8 cellular contexts compared by ENCODE assay signal in the genomic region with DNA sequence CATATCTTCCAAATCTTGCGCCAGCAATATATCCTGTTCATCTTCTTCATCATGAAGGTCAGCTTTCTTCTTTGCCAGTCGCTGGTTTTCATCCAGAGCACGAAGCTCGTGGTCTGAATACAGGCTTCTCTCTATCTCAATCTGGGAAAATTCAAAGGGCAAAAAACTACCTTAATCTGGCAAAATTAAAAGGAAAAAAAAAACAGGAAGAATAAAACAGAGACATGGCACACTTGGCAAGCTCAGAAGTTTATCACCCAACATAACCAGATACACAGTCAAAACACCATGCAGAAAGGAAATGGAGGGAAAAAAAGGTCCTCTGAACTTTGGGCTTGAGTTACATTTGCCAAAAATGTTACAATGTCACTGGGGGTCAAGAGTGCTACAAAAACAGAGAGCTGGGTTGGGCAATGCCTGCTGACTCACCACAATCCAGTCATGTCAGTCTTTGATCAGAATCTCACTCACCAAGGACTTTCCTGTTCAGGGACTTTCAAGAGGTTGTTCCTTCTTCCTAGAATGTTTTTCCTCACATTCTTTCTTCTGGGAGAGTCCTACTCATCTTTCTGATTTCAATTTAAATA. TPM values are rescaled to one million over a fixed set of nuclear protein-coding genes. Genes with fewer than 3 reads are reported as not detected.
A peak's percentile ranks its signal among the peaks of the same experiment; 100 is the strongest.
DNase-seq lines count a peak whose midpoint lies in the region; ATAC-seq and TF ChIP-seq lines count a peak whose summit lies in the region.

No MANE protein-coding gene starts in this region.

- H2AFZ ChIP-seq in MM.1S (ENCODE audit: low read length) = no peak overlapping the region

- peak; percentile 51 to 70 for ATAC-seq in natural killer cell treated with Interleukin-12 subunit alpha and Interleukin-12 subunit beta and Interleukin-15 and Interleukin-18, amount 100 ng/mL, for 72 hours
- no peak for ATAC-seq in GM19397 (IDR thresholded peaks at IDR 0.05; ENCODE audit: unreplicated experiment)
- ATAC-seq in HG02588 (IDR thresholded peaks at IDR 0.05; ENCODE audit: unreplicated experiment) = no peak
- no peak for ATAC-seq in GM21447 (IDR thresholded peaks at IDR 0.05; ENCODE audit: unreplicated experiment)

- peak; percentile 77 for DNase-seq in EL
- no peak for DNase-seq in MM.1S
- DNase-seq in cardiac fibroblast (ENCODE audit: low read depth in 2 of 2) = peak; percentile 53 to 67
- no peak for DNase-seq in natural killer cell treated with Interleukin-12 subunit alpha and Interleukin-12 subunit beta and Interleukin-15 and Interleukin-18, amount 100 ng/mL, for 72 hours (ENCODE audit: low spot score)
- DNase-seq in SK-N-DZ (ENCODE audit: low spot score) = no peak

- H3K9me3 ChIP-seq in MM.1S (replicated peaks; ENCODE audit: insufficient read depth, low read length) = no peaks in the 10 kb centered on the region

- no peaks in the 10 kb centered on the region for H4K20me1 ChIP-seq in MM.1S (ENCODE audit: insufficient read depth, low read length)

- H3K27ac ChIP-seq in MM.1S (ENCODE audit: low read length) = no peak overlapping the region

- H3K4me1 Mint-ChIP-seq in natural killer cell treated with Interleukin-12 subunit alpha and Interleukin-12 subunit beta and Interleukin-15 and Interleukin-18, amount 100 ng/mL, for 72 hours (ENCODE audit: low read depth in 2 of 2) = peaks cover 21 to 29% of the 10 kb centered on the region in 2 donors

- H3K27me3 ChIP-seq in MM.1S (replicated peaks; ENCODE audit: insufficient read depth, low read length) = no peaks in the 10 kb centered on the region

- no peak for TF ChIP-seq CTCF in MM.1S (IDR thresholded peaks at IDR 0.05; ENCODE audit: low read length)
- TF ChIP-seq CTCF in cardiac fibroblast (IDR thresholded peaks at IDR 0.05; ENCODE audit: low read depth, low read length) = no peak

- peaks cover 11% of the 10 kb centered on the region for H3K4me1 ChIP-seq in MM.1S (ENCODE audit: low read length)

- H3K79me2 ChIP-seq in MM.1S (ENCODE audit: low read length) = peaks cover 57% of the 10 kb centered on the region

- peaks cover 30% of the 10 kb centered on the region for H3K36me3 Mint-ChIP-seq in natural killer cell treated with Interleukin-12 subunit alpha and Interleukin-12 subunit beta and Interleukin-15 and Interleukin-18, amount 100 ng/mL, for 72 hours

- H3K36me3 ChIP-seq in MM.1S (replicated peaks; ENCODE audit: insufficient read depth, low read length) = peaks cover 7% of the 10 kb centered on the region; the same call in 1 of the 2 replicates

- no peaks in the 10 kb centered on the region for H3F3A ChIP-seq in MM.1S (ENCODE audit: insufficient read depth, low read length)

- H3K9me2 ChIP-seq in MM.1S (replicated peaks; ENCODE audit: insufficient read depth, low read length) = no peaks in the 10 kb centered on the region

- no peak overlapping the region for H3K4me3 Mint-ChIP-seq in natural killer cell treated with Interleukin-12 subunit alpha and Interleukin-12 subunit beta and Interleukin-15 and Interleukin-18, amount 100 ng/mL, for 72 hours

- H3K4me3 ChIP-seq in MM.1S (ENCODE audit: low read length) (0 out of 2 replicates have a peak overlapping the region, but pooled peaks have one; percentile 89), cardiac fibroblast (replicated peaks in 1 of 2; ENCODE audit: low read depth in 2 of 2, low read length in 2 of 2) (no peak overlapping the region)

- peak overlapping the region; percentile 88 for H3K4me2 ChIP-seq in MM.1S (ENCODE audit: low read depth, low read length)

- H3K27ac Mint-ChIP-seq in natural killer cell treated with Interleukin-12 subunit alpha and Interleukin-12 subunit beta and Interleukin-15 and Interleukin-18, amount 100 ng/mL, for 72 hours = peak overlapping the region; percentile 92 to 93

- no peaks in the 10 kb centered on the region for H3K27me3 Mint-ChIP-seq in natural killer cell treated with Interleukin-12 subunit alpha and Interleukin-12 subunit beta and Interleukin-15 and Interleukin-18, amount 100 ng/mL, for 72 hours

- peak overlapping the region; percentile 77; the same call in 1 of the 2 replicates for H3K9ac ChIP-seq in MM.1S (ENCODE audit: low read length)

- H3K9me3 Mint-ChIP-seq in natural killer cell treated with Interleukin-12 subunit alpha and Interleukin-12 subunit beta and Interleukin-15 and Interleukin-18, amount 100 ng/mL, for 72 hours = no peaks in the 10 kb centered on the region

RNA-seq across cellular contexts. Expression of a gene that starts 1.5 kb away (rescaled TPM):
- total RNA-seq in natural killer cell treated with Interleukin-12 subunit alpha and Interleukin-12 subunit beta and Interleukin-15 and Interleukin-18, amount 100 ng/mL, for 72 hours = 10 to 100 TPM; 32.0 to 40.4 TPM
- 47.1 and 49.0 TPM in 2 replicates for polyA plus RNA-seq in SK-N-DZ (2014; cell fraction: cytosol; rRNA removed)
- polyA plus RNA-seq in SK-N-DZ (2014; cell fraction: nucleus; rRNA removed) = 51.0 and 52.9 TPM in 2 replicates

RNA-seq across cellular contexts. Expression of a gene that starts 1.8 kb away (rescaled TPM):
- 10 to 100 TPM; 58.1 to 69.0 TPM for total RNA-seq in natural killer cell treated with Interleukin-12 subunit alpha and Interleukin-12 subunit beta and Interleukin-15 and Interleukin-18, amount 100 ng/mL, for 72 hours
- polyA plus RNA-seq in SK-N-DZ (2014; cell fraction: cytosol; rRNA removed) = 66.0 and 140 TPM in 2 replicates
- 38.8 and 55.1 TPM in 2 replicates for polyA plus RNA-seq in SK-N-DZ (2014; cell fraction: nucleus; rRNA removed)

Comparison
In these comparisons a context has a peak if more than half of its experiments do, and no peak if none do; other contexts are left out.
1. DNase-seq: peak in EL (single experiment) and cardiac fibroblast (2 of 2); none in MM.1S (single experiment), natural killer cell treated with Interleukin-12 subunit alpha and Interleukin-12 subunit beta and Interleukin-15 and Interleukin-18, amount 100 ng/mL, for 72 hours (single experiment) and SK-N-DZ (single experiment).
2. ATAC-seq: peak in natural killer cell treated with Interleukin-12 subunit alpha and Interleukin-12 subunit beta and Interleukin-15 and Interleukin-18, amount 100 ng/mL, for 72 hours (2 of 2); none in GM19397 (single experiment), HG02588 (single experiment) and GM21447 (single experiment).